ENCODE assay signal across 16 cellular contexts in genomic region chr17:56603486-56604238, GRCh38. TPM values are rescaled to one million over a fixed set of nuclear protein-coding genes. Genes with fewer than 3 reads are reported as not detected.
"Had no signal": no experiment of that assay in that cellular context is flagged by ENCODE, and none has a peak within 500 bp of the region (broad histone marks: within the 10 kb centered on the region; RNA-seq: fewer than 3 reads in every experiment).

No MANE protein-coding gene starts in this region.

- H3K4me3 ChIP-seq: adrenal gland, hepatocyte, spleen, upper lobe of right lung had no signal

- H3K36me3 ChIP-seq: adrenal gland, brain microvascular endothelial cell, spleen, upper lobe of right lung had no signal

- DNase-seq: activated CD8-positive, alpha-beta memory T cell treated with anti-CD3 and anti-CD28 coated beads, Interleukin-2, amount 10 ng/mL, durations not matched to agents 7 days and 5 days; activated effector memory CD4-positive, alpha-beta T cell treated with anti-CD3 and anti-CD28 coated beads, Interleukin-2, amount 50 U/mL, for 16 hours; activated T-cell treated with anti-CD3 and anti-CD28 coated beads, Interleukin-2, amount 50 U/mL, for 24 hours; adrenal gland; brain microvascular endothelial cell; cerebellar nuclear complex; dermis blood vessel endothelial cell; endodermal cell; right cardiac atrium; spleen; stimulated activated CD4-positive, alpha-beta T cell treated with anti-CD3 and anti-CD28 coated beads, Interleukin-1b, Interleukin-23, amount 100 ng/mL, for 48 hours; stimulated activated naive B cell treated with anti-CD40 and anti-IgM and Interleukin-4, amounts not matched to agents 10 μg/mL and 1 μg/mL and 100 μg/mL, for 72 hours; substantia nigra; upper lobe of right lung had no signal

- H3K27ac Mint-ChIP-seq: activated CD8-positive, alpha-beta memory T cell treated with anti-CD3 and anti-CD28 coated beads, Interleukin-2, amount 10 ng/mL, durations not matched to agents 7 days and 5 days; endodermal cell; stimulated activated naive B cell treated with anti-CD40 and anti-IgM and Interleukin-4, amounts not matched to agents 10 μg/mL and 1 μg/mL and 100 μg/mL, for 72 hours had no signal

- H3K4me1 ChIP-seq: adrenal gland, spleen, upper lobe of right lung had no signal

- H3K4me1 Mint-ChIP-seq: activated CD8-positive, alpha-beta memory T cell treated with anti-CD3 and anti-CD28 coated beads, Interleukin-2, amount 10 ng/mL, durations not matched to agents 7 days and 5 days had no signal

- H3K9me3 ChIP-seq: adrenal gland, spleen, upper lobe of right lung had no signal

- H3K27me3 ChIP-seq: brain microvascular endothelial cell had no signal

- H3K27ac ChIP-seq: adrenal gland, brain microvascular endothelial cell, spleen, upper lobe of right lung had no signal

- H3K36me3 Mint-ChIP-seq: activated CD8-positive, alpha-beta memory T cell treated with anti-CD3 and anti-CD28 coated beads, Interleukin-2, amount 10 ng/mL, durations not matched to agents 7 days and 5 days; stimulated activated naive B cell treated with anti-CD40 and anti-IgM and Interleukin-4, amounts not matched to agents 10 μg/mL and 1 μg/mL and 100 μg/mL, for 72 hours had no signal

- H3K4me3 Mint-ChIP-seq: activated CD8-positive, alpha-beta memory T cell treated with anti-CD3 and anti-CD28 coated beads, Interleukin-2, amount 10 ng/mL, durations not matched to agents 7 days and 5 days; activated T-cell treated with anti-CD3 and anti-CD28 coated beads, Interleukin-2, amount 50 U/mL, for 24 hours; endodermal cell; stimulated activated naive B cell treated with anti-CD40 and anti-IgM and Interleukin-4, amounts not matched to agents 10 μg/mL and 1 μg/mL and 100 μg/mL, for 72 hours had no signal

- H3K9me3 Mint-ChIP-seq: activated T-cell treated with anti-CD3 and anti-CD28 coated beads, Interleukin-2, amount 50 U/mL, for 24 hours; endodermal cell; stimulated activated naive B cell treated with anti-CD40 and anti-IgM and Interleukin-4, amounts not matched to agents 10 μg/mL and 1 μg/mL and 100 μg/mL, for 72 hours had no signal

RNA-seq across cellular contexts. Expression of gene NOG, which starts 10.2 kb away (rescaled TPM):
- total RNA-seq: activated CD8-positive, alpha-beta memory T cell treated with anti-CD3 and anti-CD28 coated beads, Interleukin-2, amount 10 ng/mL, durations not matched to agents 7 days and 5 days; T-helper 2 cell treated with Interferon-gamma antibody and Interleukin-4, amounts not matched to agents 100 ng/mL and 5 ng/mL, for 36 hours had no signal
